29 cellular contexts compared by ENCODE assay signal in the genomic region with DNA sequence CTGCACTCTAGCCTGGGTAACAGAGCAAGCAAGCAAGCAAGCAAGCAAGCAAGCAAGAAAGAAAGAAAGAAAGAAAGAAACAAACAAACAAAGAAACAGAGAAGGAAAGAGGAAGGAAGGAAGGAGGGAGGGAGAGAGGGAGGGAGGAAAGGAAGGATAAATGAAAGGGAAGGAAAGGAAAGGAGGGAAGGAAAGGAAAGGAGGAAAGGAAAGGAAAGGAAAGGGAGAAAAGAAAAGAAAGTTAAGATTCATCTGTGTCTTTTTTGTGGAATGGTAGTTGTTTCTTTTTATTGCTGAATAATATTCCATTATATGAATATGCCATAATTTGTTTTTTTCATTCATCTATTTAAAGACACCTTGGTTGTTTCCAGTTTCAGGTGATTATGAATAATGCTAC.
"Had no signal": no experiment of that assay in that cellular context is flagged by ENCODE, and none has a peak within 500 bp of the region (broad histone marks: within the 10 kb centered on the region; RNA-seq: fewer than 3 reads in every experiment).

No MANE protein-coding gene starts in this region.

- H3K27me3 Mint-ChIP-seq: progenitor cell of endocrine pancreas; stimulated activated memory B cell treated with anti-CD40 and anti-IgM and Interleukin-4, amounts not matched to agents 10 μg/mL and 1 μg/mL and 100 μg/mL, for 72 hours; stimulated activated naive CD8-positive, alpha-beta T cell treated with anti-CD3 and anti-CD28 coated beads, Interleukin-15, amount 100 ng/mL, for 72 hours; type B pancreatic cell had no signal

- DNase-seq: natural killer cell; occipital lobe; ovary; posterior cingulate gyrus; psoas muscle; right cardiac atrium; right lobe of liver; sigmoid colon; small intestine; stimulated activated CD4-positive, alpha-beta T cell treated with anti-CD3 and anti-CD28 coated beads, Interleukin-15, amount 100 ng/mL, for 24 hours; stimulated activated CD4-positive, alpha-beta T cell treated with anti-CD3 and anti-CD28 coated beads, Interleukin-2, amount 100 ng/mL, for 24 hours; stimulated activated CD4-positive, alpha-beta T cell treated with anti-CD3 and anti-CD28 coated beads, Interleukin-2, amount 100 ng/mL, for 48 hours; stimulated activated CD4-positive, alpha-beta T cell treated with anti-CD3 and anti-CD28 coated beads, Interleukin-4, amount 100 ng/mL, for 24 hours; stimulated activated naive CD4-positive, alpha-beta T cell; stimulated activated naive CD8-positive, alpha-beta T cell treated with anti-CD3 and anti-CD28 coated beads, Interleukin-15, amount 100 ng/mL, for 72 hours; stimulated activated naive CD8-positive, alpha-beta T cell treated with anti-CD3 and anti-CD28 coated beads, Interleukin-15, Interleukin-2, amounts not matched to agents 100 U/mL and 50 U/mL, for 24 hours; substantia nigra; testis; tibial artery; transverse colon; upper lobe of right lung; uterus had no signal

- H3K4me3 Mint-ChIP-seq: natural killer cell; nephron; neural progenitor cell; stimulated activated memory B cell treated with anti-CD40 and anti-IgM and Interleukin-4, amounts not matched to agents 10 μg/mL and 1 μg/mL and 100 μg/mL, for 72 hours; stimulated activated naive CD8-positive, alpha-beta T cell treated with anti-CD3 and anti-CD28 coated beads, Interleukin-15, amount 100 ng/mL, for 72 hours; type B pancreatic cell had no signal

- H3K27me3 ChIP-seq: neural progenitor cell, ovary, right lobe of liver, sigmoid colon, suprapubic skin, testis, tibial artery, transverse colon, upper lobe of right lung, uterus had no signal

- H3K36me3 Mint-ChIP-seq: natural killer cell; neural progenitor cell; stimulated activated memory B cell treated with anti-CD40 and anti-IgM and Interleukin-4, amounts not matched to agents 10 μg/mL and 1 μg/mL and 100 μg/mL, for 72 hours; type B pancreatic cell had no signal

- H3K4me1 ChIP-seq: neural progenitor cell, parathyroid adenoma, psoas muscle, right lobe of liver, sigmoid colon, suprapubic skin, testis, tibial artery, transverse colon, upper lobe of right lung, uterus had no signal

- H3K27ac ChIP-seq: neural progenitor cell, ovary, parathyroid adenoma, psoas muscle, right lobe of liver, sigmoid colon, suprapubic skin, testis, tibial artery, transverse colon, upper lobe of right lung, uterus had no signal

- H3K27ac Mint-ChIP-seq: natural killer cell; nephron; neural progenitor cell; progenitor cell of endocrine pancreas; stimulated activated memory B cell treated with anti-CD40 and anti-IgM and Interleukin-4, amounts not matched to agents 10 μg/mL and 1 μg/mL and 100 μg/mL, for 72 hours; stimulated activated naive CD8-positive, alpha-beta T cell treated with anti-CD3 and anti-CD28 coated beads, Interleukin-15, amount 100 ng/mL, for 72 hours; type B pancreatic cell had no signal

- H3K79me2 ChIP-seq: parathyroid adenoma had no signal

- H3K4me3 ChIP-seq: neural progenitor cell, ovary, psoas muscle, right lobe of liver, sigmoid colon, suprapubic skin, testis, tibial artery, transverse colon, upper lobe of right lung, uterus had no signal

- ATAC-seq: natural killer cell; psoas muscle; right cardiac atrium; right lobe of liver; stimulated activated memory B cell treated with anti-CD40 and anti-IgM and Interleukin-4, amounts not matched to agents 10 μg/mL and 1 μg/mL and 100 μg/mL, for 72 hours; stimulated activated naive CD8-positive, alpha-beta T cell treated with anti-CD3 and anti-CD28 coated beads, Interleukin-15, amount 100 ng/mL, for 72 hours; stimulated activated naive CD8-positive, alpha-beta T cell treated with anti-CD3 and anti-CD28 coated beads, Interleukin-15, Interleukin-2, amounts not matched to agents 100 U/mL and 50 U/mL, for 24 hours; upper lobe of right lung had no signal

- H2AFZ ChIP-seq: neural progenitor cell, parathyroid adenoma had no signal

- H3K36me3 ChIP-seq: neural progenitor cell, ovary, right lobe of liver, sigmoid colon, suprapubic skin, tibial artery, transverse colon, upper lobe of right lung, uterus had no signal

- H3K4me1 Mint-ChIP-seq: natural killer cell; nephron; neural progenitor cell; stimulated activated memory B cell treated with anti-CD40 and anti-IgM and Interleukin-4, amounts not matched to agents 10 μg/mL and 1 μg/mL and 100 μg/mL, for 72 hours; stimulated activated naive CD8-positive, alpha-beta T cell treated with anti-CD3 and anti-CD28 coated beads, Interleukin-15, amount 100 ng/mL, for 72 hours had no signal

- H3K4me2 ChIP-seq: neural progenitor cell had no signal

- H3K9me3 ChIP-seq: ovary, psoas muscle, right lobe of liver, sigmoid colon, suprapubic skin, testis, tibial artery, transverse colon, upper lobe of right lung, uterus had no signal
